Comparison of ENCODE assay signal across 1 cellular context in the genomic region with DNA sequence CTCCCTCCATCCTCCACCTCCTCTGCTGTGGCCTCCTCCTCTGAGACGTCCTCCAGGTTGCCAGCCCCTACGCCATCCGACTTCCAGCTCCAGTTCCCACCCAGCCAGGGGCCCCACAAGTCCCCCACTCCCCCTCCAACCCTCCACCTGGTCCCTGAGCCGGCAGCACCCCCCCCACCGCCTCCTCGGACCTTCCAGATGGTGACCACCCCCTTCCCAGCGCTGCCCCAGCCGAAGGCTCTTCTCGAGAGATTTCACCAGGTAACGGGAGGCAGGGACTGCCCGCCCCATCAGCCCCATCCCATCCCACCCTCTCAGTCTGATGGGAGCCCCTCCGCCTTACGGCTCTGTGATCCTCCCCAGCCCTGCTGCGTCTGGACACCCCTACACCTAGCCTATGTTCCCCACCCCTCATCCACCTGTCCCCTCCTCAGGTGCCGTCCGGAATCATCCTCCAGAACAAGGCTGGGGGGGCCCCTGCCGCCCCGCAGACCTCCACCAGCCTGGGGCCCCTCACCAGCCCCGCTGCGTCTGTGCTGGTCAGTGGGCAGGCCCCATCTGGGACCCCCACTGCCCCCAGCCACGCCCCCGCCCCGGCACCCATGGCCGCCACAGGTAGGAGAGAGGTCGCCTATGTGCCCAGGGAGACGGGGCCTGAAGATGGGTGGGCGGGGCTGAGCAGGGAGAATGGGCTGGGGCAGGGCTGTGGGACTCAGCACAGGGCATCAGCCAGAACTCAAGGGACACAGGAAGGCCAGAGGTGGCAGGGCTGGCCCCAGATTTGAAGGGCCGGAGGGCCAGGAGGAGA.
TF ChIP-seq lines count a peak whose summit lies in the region.

No MANE protein-coding gene starts in this region.

TF ChIP-seq in SK-N-SH, 30 proteins besides CTCF, POLR2A, EP300 and RAD21 (continued from another document):
- TF ChIP-seq, protein P1, sequence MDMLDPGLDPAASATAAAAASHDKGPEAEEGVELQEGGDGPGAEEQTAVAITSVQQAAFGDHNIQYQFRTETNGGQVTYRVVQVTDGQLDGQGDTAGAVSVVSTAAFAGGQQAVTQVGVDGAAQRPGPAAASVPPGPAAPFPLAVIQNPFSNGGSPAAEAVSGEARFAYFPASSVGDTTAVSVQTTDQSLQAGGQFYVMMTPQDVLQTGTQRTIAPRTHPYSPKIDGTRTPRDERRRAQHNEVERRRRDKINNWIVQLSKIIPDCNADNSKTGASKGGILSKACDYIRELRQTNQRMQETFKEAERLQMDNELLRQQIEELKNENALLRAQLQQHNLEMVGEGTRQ (IDR thresholded peaks at IDR 0.05; ENCODE audit: borderline replicate concordance, low read depth, low read length) = no peak
- TF ChIP-seq TEAD4 (IDR thresholded peaks at IDR 0.05; ENCODE audit: borderline replicate concordance, insufficient read depth) (no peak), NRF1 (IDR thresholded peaks at IDR 0.05; ENCODE audit: low read depth, low read length) (no peak)
TF ChIP-seq in SK-N-SH: peak in this region for 0.
